Comparison of ENCODE assay signal across 9 cellular contexts in genomic region chrX:19334945-19335626, GRCh38. TPM values are rescaled to one million over a fixed set of nuclear protein-coding genes. Genes with fewer than 3 reads are reported as not detected.
DNase-seq lines count a peak whose midpoint lies in the region; ATAC-seq and TF ChIP-seq lines count a peak whose summit lies in the region.
"Had no signal": no experiment of that assay in that cellular context is flagged by ENCODE, and none has a peak within 500 bp of the region (broad histone marks: within the 10 kb centered on the region; RNA-seq: fewer than 3 reads in every experiment).

No MANE protein-coding gene starts in this region.

- H4K20me1 ChIP-seq in SK-N-SH (ENCODE audit: insufficient read depth): no peaks in the 10 kb centered on the region

- H2BK15ac ChIP-seq in neuronal stem cell (ENCODE audit: low read length): no peak overlapping the region

- ATAC-seq in SK-N-SH treated with all-trans-retinoic acid at 6 μM for 48 hours: no peak
- no peak for ATAC-seq in HG03135 (IDR thresholded peaks at IDR 0.05; ENCODE audit: unreplicated experiment)
- ATAC-seq in HG03439 (IDR thresholded peaks at IDR 0.05; ENCODE audit: unreplicated experiment): no peak

- H3K9me2 ChIP-seq in SK-N-SH: no peaks in the 10 kb centered on the region

- 60% methylated on average over 16 of the region's 16 CpGs for WGBS in SK-N-SH (ENCODE audit: low lambda C conversion rate)
- no CpG with 5 or more reads among the region's 16 CpGs for WGBS in neuronal stem cell (ENCODE audit: extremely low coverage in 2 of 2, insufficient read length in 2 of 2, insufficient replicate concordance in 1 of 2), 2 donors

- no peak overlapping the region for H2AK5ac ChIP-seq in neuronal stem cell (ENCODE audit: low read depth, low read length)

- no peak overlapping the region for H2BK12ac ChIP-seq in neuronal stem cell (ENCODE audit: low read length)

- no peak for TF ChIP-seq EP300 in SK-N-SH (IDR thresholded peaks at IDR 0.05; ENCODE audit: borderline replicate concordance in 1 of 2, low read depth in 1 of 2, low read length in 1 of 2)

- H3K79me2 ChIP-seq in SK-N-SH (ENCODE audit: insufficient read depth): no peaks in the 10 kb centered on the region

- TF ChIP-seq RAD21 in SK-N-SH (IDR thresholded peaks at IDR 0.05; ENCODE audit: low read length): peak; percentile 37

- H3K9ac ChIP-seq in SK-N-SH: no peak overlapping the region
- H3K9ac ChIP-seq in neuronal stem cell (ENCODE audit: low read depth, low read length, poor library complexity): no peak overlapping the region
- H3K9ac ChIP-seq: BLaER1 treated with 17β-estradiol and CSF1 and Interleukin-3, amounts not matched to agents 10 nM and 100 nM had no signal

- no peaks in the 10 kb centered on the region for H3K36me3 ChIP-seq in SK-N-SH (replicated peaks in 1 of 2; ENCODE audit: control insufficient read depth in 1 of 2, insufficient read depth in 2 of 2, low read length in 1 of 2)
- no peaks in the 10 kb centered on the region for H3K36me3 ChIP-seq in neuronal stem cell (replicated peaks in 1 of 2; ENCODE audit: control insufficient read depth in 2 of 2, insufficient read depth in 2 of 2, low read length in 2 of 2)
- H3K36me3 ChIP-seq: BLaER1 treated with 17β-estradiol and CSF1 and Interleukin-3, amounts not matched to agents 10 nM and 100 nM had no signal

- H3K4me1 ChIP-seq in SK-N-SH (ENCODE audit: control insufficient read depth in 1 of 2, insufficient read depth in 2 of 2, low read depth in 1 of 2, low read length in 1 of 2): peaks cover 0 to 6% of the 10 kb centered on the region in 2 experiments; a peak in 2 of 4 replicates
- H3K4me1 ChIP-seq in neuronal stem cell (ENCODE audit: control insufficient read depth in 2 of 2, insufficient read depth in 1 of 2, low read depth in 1 of 2, low read length in 2 of 2): no peaks in the 10 kb centered on the region
- H3K4me1 ChIP-seq: BLaER1 treated with 17β-estradiol and CSF1 and Interleukin-3, amounts not matched to agents 10 nM and 100 nM had no signal

- H3K4me2 ChIP-seq in SK-N-SH (no peak overlapping the region), neuronal stem cell (ENCODE audit: insufficient read depth, low read length, poor library complexity, severe bottlenecking) (no peak overlapping the region)
- H3K4me2 ChIP-seq: BLaER1 treated with 17β-estradiol and CSF1 and Interleukin-3, amounts not matched to agents 10 nM and 100 nM had no signal

- no peak overlapping the region for H2BK5ac ChIP-seq in neuronal stem cell (ENCODE audit: low read length)

- CTCF ChIA-PET in SK-N-SH (lab: Yijun Ruan, JAX): interaction anchor here (0.6 to 3.6 kb wide), 22 partner anchors 7 to 1542 kb away, joined by 3 to 30 read pairs (median 9); no protein-coding TSS in a partner anchor

- POLR2A ChIA-PET in SK-N-SH (lab: Yijun Ruan, JAX): no interaction called here

- no peak overlapping the region for H2BK120ac ChIP-seq in neuronal stem cell (ENCODE audit: low read depth, low read length)

- peak; percentile 46 for TF ChIP-seq CTCF in SK-N-SH (IDR thresholded peaks at IDR 0.05)

- H3K27me3 ChIP-seq in SK-N-SH (ENCODE audit: insufficient read depth) (peaks cover 16% of the 10 kb centered on the region; the same call in 1 of the 2 replicates), neuronal stem cell (ENCODE audit: control insufficient read depth in 3 of 3, insufficient read depth in 3 of 3, low read depth in 1 of 3, low read length in 3 of 3) (no peaks in the 10 kb centered on the region)

- H3K79me1 ChIP-seq in neuronal stem cell (ENCODE audit: low read depth, low read length): no peaks in the 10 kb centered on the region

- H3K27ac ChIP-seq in SK-N-SH (ENCODE audit: low read depth in 2 of 2, low read length in 1 of 2): no peak overlapping the region
- no peak overlapping the region for H3K27ac ChIP-seq in neuronal stem cell (replicated peaks; ENCODE audit: low read length)
- H3K27ac ChIP-seq: BLaER1 treated with 17β-estradiol and CSF1 and Interleukin-3, amounts not matched to agents 10 nM and 100 nM had no signal

- no peak overlapping the region for H4K91ac ChIP-seq in neuronal stem cell (ENCODE audit: low read depth, low read length, poor library complexity)

- H3K9me3 ChIP-seq in SK-N-SH (0 out of 2 replicates have a peak, but pooled peaks cover 3% of the 10 kb centered on the region), neuronal stem cell (replicated peaks in 1 of 2; ENCODE audit: control insufficient read depth in 2 of 2, insufficient read depth in 1 of 2, low read depth in 1 of 2, low read length in 2 of 2) (no peaks in the 10 kb centered on the region)

- H3K4ac ChIP-seq in neuronal stem cell (ENCODE audit: low read length): no peak overlapping the region

- no peak overlapping the region for H2AFZ ChIP-seq in SK-N-SH (ENCODE audit: low read depth)
- H2AFZ ChIP-seq in neuronal stem cell (ENCODE audit: low read length): no peak overlapping the region

- DNase-seq in SK-N-SH (no peak), MV-4-11 (lab: John Stamatoyannopoulos, UW) (peak; percentile 61), amniotic epithelial cell (ENCODE audit: low read depth) (peak; percentile 30), neuronal stem cell (ENCODE audit: low spot score) (peak; percentile 14), NCI-H1105 (lab: John Stamatoyannopoulos, UW) (no peak)

- H3K18ac ChIP-seq in neuronal stem cell (ENCODE audit: low read length): no peak overlapping the region

- H4K8ac ChIP-seq in neuronal stem cell (ENCODE audit: low read depth, low read length): no peak overlapping the region

- peaks cover 3% of the 10 kb centered on the region for H3F3A ChIP-seq in SK-N-SH (replicated peaks; ENCODE audit: insufficient read depth)

- H3K4me3 ChIP-seq in SK-N-SH (ENCODE audit: low read depth in 2 of 2, low read length in 1 of 2) (no peak overlapping the region; a peak in 1 of 4 replicates), neuronal stem cell (ENCODE audit: low read length in 2 of 2) (no peak overlapping the region)
- H3K4me3 ChIP-seq: BLaER1 treated with 17β-estradiol and CSF1 and Interleukin-3, amounts not matched to agents 10 nM and 100 nM had no signal

- no peak overlapping the region for H3K23ac ChIP-seq in neuronal stem cell (ENCODE audit: low read depth, low read length, poor library complexity)

- H3K14ac ChIP-seq in neuronal stem cell (ENCODE audit: low read length): no peak overlapping the region

TF ChIP-seq in SK-N-SH, 30 proteins besides CTCF, POLR2A, EP300 and RAD21 (continues in another document):
- TF ChIP-seq FOXM1 (IDR thresholded peaks at IDR 0.05; ENCODE audit: low read depth) (no peak), GATA2 (CRISPR knock-in tag; IDR thresholded peaks at IDR 0.05) (no peak), MXI1 (IDR thresholded peaks at IDR 0.05; ENCODE audit: low read depth, low read length) (no peak), SMC3 (IDR thresholded peaks at IDR 0.05; ENCODE audit: low read depth, low read length) (no peak), RFX5 (IDR thresholded peaks at IDR 0.05; ENCODE audit: low read length) (no peak), EZH2phosphoT487 (IDR thresholded peaks at IDR 0.05; ENCODE audit: borderline replicate concordance, low read depth) (no peak), GABPA (IDR thresholded peaks at IDR 0.05; ENCODE audit: low read depth) (no peak), MAX (IDR thresholded peaks at IDR 0.05; ENCODE audit: low read depth) (no peak)
- TF ChIP-seq, protein P1, sequence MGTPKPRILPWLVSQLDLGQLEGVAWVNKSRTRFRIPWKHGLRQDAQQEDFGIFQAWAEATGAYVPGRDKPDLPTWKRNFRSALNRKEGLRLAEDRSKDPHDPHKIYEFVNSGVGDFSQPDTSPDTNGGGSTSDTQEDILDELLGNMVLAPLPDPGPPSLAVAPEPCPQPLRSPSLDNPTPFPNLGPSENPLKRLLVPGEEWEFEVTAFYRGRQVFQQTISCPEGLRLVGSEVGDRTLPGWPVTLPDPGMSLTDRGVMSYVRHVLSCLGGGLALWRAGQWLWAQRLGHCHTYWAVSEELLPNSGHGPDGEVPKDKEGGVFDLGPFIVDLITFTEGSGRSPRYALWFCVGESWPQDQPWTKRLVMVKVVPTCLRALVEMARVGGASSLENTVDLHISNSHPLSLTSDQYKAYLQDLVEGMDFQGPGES (IDR thresholded peaks at IDR 0.05; ENCODE audit: low read depth, low read length): no peak

TF ChIP-seq in SK-N-SH treated with all-trans-retinoic acid at 6 μM for 48 hours, 23 proteins besides CTCF, POLR2A, EP300 and RAD21:
- TF ChIP-seq TCF4 (CRISPR knock-in tag; IDR thresholded peaks at IDR 0.05; ENCODE audit: borderline replicate concordance) (no peak), ZNF565 (CRISPR knock-in tag; conservative IDR thresholded peaks at IDR 0.05; ENCODE audit: low read depth) (no peak), ZFP3 (CRISPR knock-in tag; IDR thresholded peaks at IDR 0.05) (no peak), CREB5 (CRISPR knock-in tag; IDR thresholded peaks at IDR 0.05; ENCODE audit: low read depth) (no peak)
- TF ChIP-seq, protein P2, sequence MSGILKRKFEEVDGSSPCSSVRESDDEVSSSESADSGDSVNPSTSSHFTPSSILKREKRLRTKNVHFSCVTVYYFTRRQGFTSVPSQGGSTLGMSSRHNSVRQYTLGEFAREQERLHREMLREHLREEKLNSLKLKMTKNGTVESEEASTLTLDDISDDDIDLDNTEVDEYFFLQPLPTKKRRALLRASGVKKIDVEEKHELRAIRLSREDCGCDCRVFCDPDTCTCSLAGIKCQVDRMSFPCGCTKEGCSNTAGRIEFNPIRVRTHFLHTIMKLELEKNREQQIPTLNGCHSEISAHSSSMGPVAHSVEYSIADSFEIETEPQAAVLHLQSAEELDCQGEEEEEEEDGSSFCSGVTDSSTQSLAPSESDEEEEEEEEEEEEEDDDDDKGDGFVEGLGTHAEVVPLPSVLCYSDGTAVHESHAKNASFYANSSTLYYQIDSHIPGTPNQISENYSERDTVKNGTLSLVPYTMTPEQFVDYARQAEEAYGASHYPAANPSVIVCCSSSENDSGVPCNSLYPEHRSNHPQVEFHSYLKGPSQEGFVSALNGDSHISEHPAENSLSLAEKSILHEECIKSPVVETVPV (CRISPR knock-in tag; IDR thresholded peaks at IDR 0.05): no peak

RNA-seq across cellular contexts. Expression of gene PDHA1, which starts 8.6 kb away (rescaled TPM):
- polyA plus RNA-seq in SK-N-SH (2012; rRNA removed): 121 and 128 TPM in 2 replicates
- 135 and 192 TPM in 2 replicates for polyA plus RNA-seq in SK-N-SH (2012; cell fraction: cytosol; rRNA removed)
- polyA plus RNA-seq in SK-N-SH (2012; cell fraction: nucleus; rRNA removed): 121 and 153 TPM in 2 replicates
- 68.8 TPM for polyA plus RNA-seq in neuronal stem cell (2013, experiment 1 of 2)
- 62.3 TPM for polyA plus RNA-seq in neuronal stem cell (2013, experiment 2 of 2)

Comparison
In these comparisons a context has a peak if more than half of its experiments do, and no peak if none do; other contexts are left out.
1. DNase-seq: peak in MV-4-11 (single experiment), amniotic epithelial cell (single experiment) and neuronal stem cell (single experiment); none in SK-N-SH (single experiment) and NCI-H1105 (single experiment).